Comparison of ENCODE assay signal across 14 cellular contexts in the genomic region with DNA sequence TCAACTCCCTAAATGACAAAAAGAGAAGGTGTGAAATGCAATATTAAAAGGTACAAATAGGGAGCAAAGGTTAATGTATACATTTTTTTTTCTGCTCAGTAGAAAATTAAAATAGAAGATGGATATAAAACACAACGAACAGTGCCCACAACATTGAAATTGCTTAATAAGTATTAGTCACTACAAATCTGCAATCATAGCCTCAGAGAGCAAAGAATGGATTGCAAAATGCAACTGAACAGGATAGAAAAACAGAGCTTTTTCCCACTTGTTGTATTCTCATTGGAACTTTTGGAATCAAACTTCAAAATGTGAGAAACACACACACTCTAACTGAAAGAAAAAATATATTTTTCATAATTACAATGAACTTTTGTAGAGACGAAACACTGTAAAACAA.
DNase-seq lines count a peak whose midpoint lies in the region; ATAC-seq and TF ChIP-seq lines count a peak whose summit lies in the region.
"Had no signal": no experiment of that assay in that cellular context is flagged by ENCODE, and none has a peak within 500 bp of the region (broad histone marks: within the 10 kb centered on the region; RNA-seq: fewer than 3 reads in every experiment).

No MANE protein-coding gene starts in this region.

- no peaks in the 10 kb centered on the region for H3K4me1 ChIP-seq in suprapubic skin
- H3K4me1 ChIP-seq: BLaER1 treated with 17β-estradiol and CSF1 and Interleukin-3, amounts not matched to agents 10 nM and 100 nM had no signal

- WGBS in suprapubic skin, result 64% methylated on average over 2 of the region's 2 CpGs

- H3K4me3 ChIP-seq in SU-DHL-6 (ENCODE audit: insufficient read depth, low read length, poor library complexity, severe bottlenecking) (no peak overlapping the region), fibroblast of mammary gland (ENCODE audit: control insufficient read depth, low read depth, low read length) (no peak overlapping the region), suprapubic skin (no peak overlapping the region)
- H3K4me3 ChIP-seq: BLaER1 treated with 17β-estradiol and CSF1 and Interleukin-3, amounts not matched to agents 10 nM and 100 nM had no signal

- TF ChIP-seq POLR2A in suprapubic skin (IDR thresholded peaks at IDR 0.05), result no peak

- TF ChIP-seq CTCF in SU-DHL-6 (IDR thresholded peaks at IDR 0.05; ENCODE audit: insufficient read depth, low read length, poor library complexity, severe bottlenecking) (no peak), fibroblast of mammary gland (conservative IDR thresholded peaks at IDR 0.05; ENCODE audit: control insufficient read depth, insufficient read depth, low read depth, low read length) (no peak), suprapubic skin (IDR thresholded peaks at IDR 0.05) (no peak)

- no peaks in the 10 kb centered on the region for H4K20me1 ChIP-seq in SU-DHL-6 (ENCODE audit: low read depth, low read length)
- H4K20me1 ChIP-seq: BLaER1 treated with 17β-estradiol and CSF1 and Interleukin-3, amounts not matched to agents 10 nM and 100 nM had no signal

- no peaks in the 10 kb centered on the region for H3K36me3 ChIP-seq in SU-DHL-6 (ENCODE audit: low read length)
- H3K36me3 ChIP-seq in suprapubic skin, result no peaks in the 10 kb centered on the region
- H3K36me3 ChIP-seq: BLaER1 treated with 17β-estradiol and CSF1 and Interleukin-3, amounts not matched to agents 10 nM and 100 nM had no signal

- DNase-seq in SIG-M5 treated with dmso at 0.1 percent for 504 hours (lab: John Stamatoyannopoulos, UW; ENCODE audit: unreplicated experiment) (peak; percentile 17), SIG-M5 (lab: John Stamatoyannopoulos, UW) (no peak), NCI-H226 (peak; percentile 21), fibroblast of mammary gland (ENCODE audit: low read depth) (peak; percentile 3), suprapubic skin (ENCODE audit: low spot score in 2 of 2) (no peak)
- DNase-seq: Calu3; CD8-positive, alpha-beta T cell; DND-41; EL; H9 had no signal

- no peaks in the 10 kb centered on the region for H3F3A ChIP-seq in SU-DHL-6 (ENCODE audit: insufficient read depth)

- peak overlapping the region; percentile 41 for H2AFZ ChIP-seq in SU-DHL-6 (ENCODE audit: low read depth, low read length, severe bottlenecking)

- H3K27me3 ChIP-seq in SU-DHL-6 (ENCODE audit: low read length) (no peaks in the 10 kb centered on the region), suprapubic skin (no peaks in the 10 kb centered on the region)
- H3K27me3 ChIP-seq: BLaER1 treated with 17β-estradiol and CSF1 and Interleukin-3, amounts not matched to agents 10 nM and 100 nM had no signal

- H3K9me2 ChIP-seq in SU-DHL-6 (replicated peaks; ENCODE audit: insufficient read depth, low read length), result no peaks in the 10 kb centered on the region

- H3K9me3 ChIP-seq in SU-DHL-6 (ENCODE audit: insufficient read depth, low read length) (no peaks in the 10 kb centered on the region), suprapubic skin (no peaks in the 10 kb centered on the region)
- H3K9me3 ChIP-seq: BLaER1 treated with 17β-estradiol and CSF1 and Interleukin-3, amounts not matched to agents 10 nM and 100 nM had no signal

- TF ChIP-seq EP300 in suprapubic skin (IDR thresholded peaks at IDR 0.05), result no peak

- no peak overlapping the region for H3K27ac ChIP-seq in SU-DHL-6 (ENCODE audit: low read depth, low read length)
- no peak overlapping the region for H3K27ac ChIP-seq in suprapubic skin
- H3K27ac ChIP-seq: BLaER1 treated with 17β-estradiol and CSF1 and Interleukin-3, amounts not matched to agents 10 nM and 100 nM had no signal

- no peak overlapping the region for H3K9ac ChIP-seq in SU-DHL-6 (ENCODE audit: low read length)
- H3K9ac ChIP-seq: BLaER1 treated with 17β-estradiol and CSF1 and Interleukin-3, amounts not matched to agents 10 nM and 100 nM had no signal

- H3K79me2 ChIP-seq in SU-DHL-6 (ENCODE audit: insufficient read depth, low read length), result no peaks in the 10 kb centered on the region

- H3K4me2 ChIP-seq in SU-DHL-6 (ENCODE audit: low read depth, low read length, poor library complexity, severe bottlenecking), result no peak overlapping the region
- H3K4me2 ChIP-seq: BLaER1 treated with 17β-estradiol and CSF1 and Interleukin-3, amounts not matched to agents 10 nM and 100 nM had no signal

- no peak for ATAC-seq in HG02970 (IDR thresholded peaks at IDR 0.05; ENCODE audit: low FRiP score, unreplicated experiment)
- ATAC-seq: CD8-positive, alpha-beta T cell; HepG2 had no signal

Comparison
In these comparisons a context has a peak if more than half of its experiments do, and no peak if none do; other contexts are left out.
1. DNase-seq: peak in SIG-M5 treated with dmso at 0.1 percent for 504 hours (single experiment), NCI-H226 (single experiment) and fibroblast of mammary gland (single experiment); none in SIG-M5 (single experiment) and suprapubic skin (0 of 2).